In the genomic region with DNA sequence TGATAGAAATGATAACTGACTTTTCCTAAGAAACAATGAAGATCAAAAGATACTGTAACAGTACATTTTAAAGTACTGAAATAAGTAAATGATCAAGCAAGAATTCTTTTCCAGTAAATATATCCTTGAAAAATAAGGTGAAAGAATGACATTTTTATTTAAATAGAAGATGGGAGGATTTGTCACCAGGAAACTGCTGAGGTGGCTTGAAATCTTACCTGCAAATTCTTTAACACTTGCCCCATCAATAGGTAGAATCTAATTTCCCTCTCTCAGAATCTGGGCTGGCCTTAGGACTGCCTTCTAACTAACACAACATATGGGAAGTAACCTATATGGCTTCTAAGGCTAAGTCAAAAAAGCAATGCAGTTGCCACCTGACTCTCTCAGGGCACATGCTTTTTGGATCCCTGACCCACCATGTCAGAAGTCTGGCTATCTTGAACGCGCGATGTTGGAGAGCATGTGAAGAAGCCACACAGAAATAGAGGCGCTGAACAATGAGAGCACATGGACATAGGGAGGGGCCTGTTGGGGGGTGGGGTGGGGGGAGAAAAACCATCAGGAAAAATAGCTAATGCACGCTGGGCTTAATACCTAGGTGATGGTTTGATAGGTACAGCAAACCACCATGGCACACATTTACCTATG, we compare ENCODE assay signal across 18 cellular contexts. TPM values are rescaled to one million over a fixed set of nuclear protein-coding genes. Genes with fewer than 3 reads are reported as not detected.
"Had no signal": no experiment of that assay in that cellular context is flagged by ENCODE, and none has a peak within 500 bp of the region (broad histone marks: within the 10 kb centered on the region; RNA-seq: fewer than 3 reads in every experiment).

No MANE protein-coding gene starts in this region.

- H2AFZ ChIP-seq: parathyroid adenoma had no signal

- H3K27ac ChIP-seq: parathyroid adenoma, thyroid gland, upper lobe of right lung had no signal

- H3K27me3 ChIP-seq: thyroid gland, upper lobe of right lung had no signal

- H3K9me3 ChIP-seq: mucosa of descending colon, thyroid gland, upper lobe of right lung had no signal

- H3K4me3 ChIP-seq: mucosa of descending colon, thyroid gland, upper lobe of right lung had no signal

- DNase-seq: activated CD4-positive, alpha-beta memory T cell treated with anti-CD3 and anti-CD28 coated beads for 36 hours; activated CD4-positive, alpha-beta T cell treated with anti-CD3 and anti-CD28 coated beads for 48 hours; activated naive CD4-positive, alpha-beta T cell treated with anti-CD3 and anti-CD28 coated beads, Interleukin-2, amount 10 ng/mL, durations not matched to agents 7 days and 5 days; activated T-cell treated with anti-CD3 and anti-CD28 coated beads for 4 hours; amygdala; hippocampal formation; mucosa of descending colon; nephron progenitor cell; stimulated activated CD4-positive, alpha-beta T cell treated with anti-CD3 and anti-CD28 coated beads, Interleukin-4, amount 100 ng/mL, for 24 hours; stimulated activated naive CD8-positive, alpha-beta T cell treated with anti-CD3 and anti-CD28 coated beads, Interleukin-15, Interleukin-2, amounts not matched to agents 100 U/mL and 50 U/mL, for 24 hours; thyroid gland; upper lobe of right lung had no signal

- H3K4me1 ChIP-seq: parathyroid adenoma, thyroid gland, upper lobe of right lung had no signal

- H3K36me3 ChIP-seq: thyroid gland, upper lobe of right lung had no signal

- H3K79me2 ChIP-seq: parathyroid adenoma had no signal

- ATAC-seq: mucosa of descending colon; sciatic nerve; stimulated activated naive CD8-positive, alpha-beta T cell treated with anti-CD3 and anti-CD28 coated beads, Interleukin-15, Interleukin-2, amounts not matched to agents 100 U/mL and 50 U/mL, for 24 hours; upper lobe of right lung had no signal

RNA-seq across cellular contexts. Expression of a gene that starts 11.5 kb away (rescaled TPM):
- total RNA-seq: bronchial epithelial cell, fibroblast of lung, pulmonary artery endothelial cell, subcutaneous adipose tissue, thyroid gland, upper lobe of right lung had no signal
- polyA plus RNA-seq: fibroblast of lung had no signal
